ENCODE assay signal across 2 cellular contexts in the genomic region with DNA sequence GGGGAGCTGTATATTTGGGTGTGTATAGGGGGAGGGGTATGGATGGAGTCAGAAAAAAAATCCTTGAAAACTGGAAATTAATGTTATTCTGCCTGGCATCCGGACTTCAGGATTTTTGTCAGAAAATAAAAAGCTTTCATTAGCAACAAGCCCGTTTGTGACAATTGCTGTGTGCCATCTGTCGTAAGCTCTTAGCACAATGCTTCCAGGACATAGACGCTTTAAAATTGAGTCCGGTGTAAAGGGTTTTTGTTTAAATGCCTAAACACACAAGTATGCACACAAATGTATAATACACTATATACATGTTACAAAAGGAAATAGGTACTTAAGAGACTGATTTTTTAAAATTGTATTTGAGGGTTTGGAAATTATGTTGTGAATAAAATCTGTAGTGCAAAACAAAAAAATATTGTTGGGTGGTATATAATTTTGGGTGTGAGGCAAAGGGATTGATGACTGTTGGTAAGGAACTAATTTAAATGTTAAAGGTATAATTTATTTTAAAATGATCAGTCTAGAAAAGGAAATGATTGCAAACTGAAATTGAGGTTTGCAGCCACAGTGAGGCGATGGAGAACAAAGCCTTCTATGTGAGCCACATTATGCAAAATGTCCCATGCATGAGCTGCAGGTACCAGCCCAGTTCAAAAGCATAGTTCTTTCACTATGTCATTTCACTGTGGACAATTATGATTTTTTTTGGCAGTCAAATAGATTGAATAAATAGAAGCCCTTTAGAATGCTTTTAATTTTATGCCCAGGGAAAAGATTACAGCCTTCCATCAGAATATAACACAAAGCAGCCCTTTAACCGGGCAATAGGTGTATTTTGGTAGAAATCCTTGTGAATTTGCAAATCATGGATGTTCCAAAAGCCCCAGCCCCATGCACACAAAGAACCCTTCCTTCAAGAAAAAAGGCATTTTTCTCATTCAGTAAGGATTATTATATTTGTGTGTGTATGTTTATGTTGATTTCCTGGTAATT.
TF ChIP-seq lines count a peak whose summit lies in the region.

No MANE protein-coding gene starts in this region.

TF ChIP-seq in HCT116, 20 proteins besides CTCF, POLR2A, EP300 and RAD21 (continued from another document):
- TF ChIP-seq, protein P1, sequence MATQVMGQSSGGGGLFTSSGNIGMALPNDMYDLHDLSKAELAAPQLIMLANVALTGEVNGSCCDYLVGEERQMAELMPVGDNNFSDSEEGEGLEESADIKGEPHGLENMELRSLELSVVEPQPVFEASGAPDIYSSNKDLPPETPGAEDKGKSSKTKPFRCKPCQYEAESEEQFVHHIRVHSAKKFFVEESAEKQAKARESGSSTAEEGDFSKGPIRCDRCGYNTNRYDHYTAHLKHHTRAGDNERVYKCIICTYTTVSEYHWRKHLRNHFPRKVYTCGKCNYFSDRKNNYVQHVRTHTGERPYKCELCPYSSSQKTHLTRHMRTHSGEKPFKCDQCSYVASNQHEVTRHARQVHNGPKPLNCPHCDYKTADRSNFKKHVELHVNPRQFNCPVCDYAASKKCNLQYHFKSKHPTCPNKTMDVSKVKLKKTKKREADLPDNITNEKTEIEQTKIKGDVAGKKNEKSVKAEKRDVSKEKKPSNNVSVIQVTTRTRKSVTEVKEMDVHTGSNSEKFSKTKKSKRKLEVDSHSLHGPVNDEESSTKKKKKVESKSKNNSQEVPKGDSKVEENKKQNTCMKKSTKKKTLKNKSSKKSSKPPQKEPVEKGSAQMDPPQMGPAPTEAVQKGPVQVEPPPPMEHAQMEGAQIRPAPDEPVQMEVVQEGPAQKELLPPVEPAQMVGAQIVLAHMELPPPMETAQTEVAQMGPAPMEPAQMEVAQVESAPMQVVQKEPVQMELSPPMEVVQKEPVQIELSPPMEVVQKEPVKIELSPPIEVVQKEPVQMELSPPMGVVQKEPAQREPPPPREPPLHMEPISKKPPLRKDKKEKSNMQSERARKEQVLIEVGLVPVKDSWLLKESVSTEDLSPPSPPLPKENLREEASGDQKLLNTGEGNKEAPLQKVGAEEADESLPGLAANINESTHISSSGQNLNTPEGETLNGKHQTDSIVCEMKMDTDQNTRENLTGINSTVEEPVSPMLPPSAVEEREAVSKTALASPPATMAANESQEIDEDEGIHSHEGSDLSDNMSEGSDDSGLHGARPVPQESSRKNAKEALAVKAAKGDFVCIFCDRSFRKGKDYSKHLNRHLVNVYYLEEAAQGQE (IDR thresholded peaks at IDR 0.05; ENCODE audit: low read depth), result no peak
- TF ChIP-seq YY1 (IDR thresholded peaks at IDR 0.05; ENCODE audit: extremely low read depth, insufficient replicate concordance, low read depth, low read length) (no peak), EZH2 (IDR thresholded peaks at IDR 0.05) (no peak), FOSL1 (IDR thresholded peaks at IDR 0.05; ENCODE audit: low read depth) (no peak), JUND (IDR thresholded peaks at IDR 0.05) (0 out of 2 replicates have a peak, but pooled peaks have one; percentile 10), EGR1 (IDR thresholded peaks at IDR 0.05; ENCODE audit: low read depth) (0 out of 2 replicates have a peak, but pooled peaks have one; percentile 14), ZNF274 (IDR thresholded peaks at IDR 0.05; ENCODE audit: low read depth, low read length) (no peak), POLR2AphosphoS5 (IDR thresholded peaks at IDR 0.05; ENCODE audit: low read depth, low read length) (no peak), TCF7L2 (IDR thresholded peaks at IDR 0.05; ENCODE audit: borderline replicate concordance, extremely low read depth, insufficient read depth, insufficient read length) (peak; percentile 45), EZH2phosphoT487 (IDR thresholded peaks at IDR 0.05; ENCODE audit: borderline replicate concordance) (no peak), ZFX (IDR thresholded peaks at IDR 0.05) (no peak), CBX3 (IDR thresholded peaks at IDR 0.05; ENCODE audit: low read depth) (no peak; the same call in 1 of the 2 replicates)
- TF ChIP-seq, protein P2, sequence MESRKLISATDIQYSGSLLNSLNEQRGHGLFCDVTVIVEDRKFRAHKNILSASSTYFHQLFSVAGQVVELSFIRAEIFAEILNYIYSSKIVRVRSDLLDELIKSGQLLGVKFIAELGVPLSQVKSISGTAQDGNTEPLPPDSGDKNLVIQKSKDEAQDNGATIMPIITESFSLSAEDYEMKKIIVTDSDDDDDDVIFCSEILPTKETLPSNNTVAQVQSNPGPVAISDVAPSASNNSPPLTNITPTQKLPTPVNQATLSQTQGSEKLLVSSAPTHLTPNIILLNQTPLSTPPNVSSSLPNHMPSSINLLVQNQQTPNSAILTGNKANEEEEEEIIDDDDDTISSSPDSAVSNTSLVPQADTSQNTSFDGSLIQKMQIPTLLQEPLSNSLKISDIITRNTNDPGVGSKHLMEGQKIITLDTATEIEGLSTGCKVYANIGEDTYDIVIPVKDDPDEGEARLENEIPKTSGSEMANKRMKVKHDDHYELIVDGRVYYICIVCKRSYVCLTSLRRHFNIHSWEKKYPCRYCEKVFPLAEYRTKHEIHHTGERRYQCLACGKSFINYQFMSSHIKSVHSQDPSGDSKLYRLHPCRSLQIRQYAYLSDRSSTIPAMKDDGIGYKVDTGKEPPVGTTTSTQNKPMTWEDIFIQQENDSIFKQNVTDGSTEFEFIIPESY (IDR thresholded peaks at IDR 0.05; ENCODE audit: extremely low read depth, insufficient replicate concordance, low read length), result no peak
- TF ChIP-seq, protein P3, sequence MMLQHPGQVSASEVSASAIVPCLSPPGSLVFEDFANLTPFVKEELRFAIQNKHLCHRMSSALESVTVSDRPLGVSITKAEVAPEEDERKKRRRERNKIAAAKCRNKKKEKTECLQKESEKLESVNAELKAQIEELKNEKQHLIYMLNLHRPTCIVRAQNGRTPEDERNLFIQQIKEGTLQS (IDR thresholded peaks at IDR 0.05), result no peak

TF ChIP-seq in WTC11, 78 proteins besides CTCF, POLR2A, EP300 and RAD21 (continued from another document):
- TF ChIP-seq, protein P4, sequence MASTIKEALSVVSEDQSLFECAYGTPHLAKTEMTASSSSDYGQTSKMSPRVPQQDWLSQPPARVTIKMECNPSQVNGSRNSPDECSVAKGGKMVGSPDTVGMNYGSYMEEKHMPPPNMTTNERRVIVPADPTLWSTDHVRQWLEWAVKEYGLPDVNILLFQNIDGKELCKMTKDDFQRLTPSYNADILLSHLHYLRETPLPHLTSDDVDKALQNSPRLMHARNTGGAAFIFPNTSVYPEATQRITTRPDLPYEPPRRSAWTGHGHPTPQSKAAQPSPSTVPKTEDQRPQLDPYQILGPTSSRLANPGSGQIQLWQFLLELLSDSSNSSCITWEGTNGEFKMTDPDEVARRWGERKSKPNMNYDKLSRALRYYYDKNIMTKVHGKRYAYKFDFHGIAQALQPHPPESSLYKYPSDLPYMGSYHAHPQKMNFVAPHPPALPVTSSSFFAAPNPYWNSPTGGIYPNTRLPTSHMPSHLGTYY (CRISPR knock-in tag; IDR thresholded peaks at IDR 0.05), result no peak
- TF ChIP-seq, protein P5, sequence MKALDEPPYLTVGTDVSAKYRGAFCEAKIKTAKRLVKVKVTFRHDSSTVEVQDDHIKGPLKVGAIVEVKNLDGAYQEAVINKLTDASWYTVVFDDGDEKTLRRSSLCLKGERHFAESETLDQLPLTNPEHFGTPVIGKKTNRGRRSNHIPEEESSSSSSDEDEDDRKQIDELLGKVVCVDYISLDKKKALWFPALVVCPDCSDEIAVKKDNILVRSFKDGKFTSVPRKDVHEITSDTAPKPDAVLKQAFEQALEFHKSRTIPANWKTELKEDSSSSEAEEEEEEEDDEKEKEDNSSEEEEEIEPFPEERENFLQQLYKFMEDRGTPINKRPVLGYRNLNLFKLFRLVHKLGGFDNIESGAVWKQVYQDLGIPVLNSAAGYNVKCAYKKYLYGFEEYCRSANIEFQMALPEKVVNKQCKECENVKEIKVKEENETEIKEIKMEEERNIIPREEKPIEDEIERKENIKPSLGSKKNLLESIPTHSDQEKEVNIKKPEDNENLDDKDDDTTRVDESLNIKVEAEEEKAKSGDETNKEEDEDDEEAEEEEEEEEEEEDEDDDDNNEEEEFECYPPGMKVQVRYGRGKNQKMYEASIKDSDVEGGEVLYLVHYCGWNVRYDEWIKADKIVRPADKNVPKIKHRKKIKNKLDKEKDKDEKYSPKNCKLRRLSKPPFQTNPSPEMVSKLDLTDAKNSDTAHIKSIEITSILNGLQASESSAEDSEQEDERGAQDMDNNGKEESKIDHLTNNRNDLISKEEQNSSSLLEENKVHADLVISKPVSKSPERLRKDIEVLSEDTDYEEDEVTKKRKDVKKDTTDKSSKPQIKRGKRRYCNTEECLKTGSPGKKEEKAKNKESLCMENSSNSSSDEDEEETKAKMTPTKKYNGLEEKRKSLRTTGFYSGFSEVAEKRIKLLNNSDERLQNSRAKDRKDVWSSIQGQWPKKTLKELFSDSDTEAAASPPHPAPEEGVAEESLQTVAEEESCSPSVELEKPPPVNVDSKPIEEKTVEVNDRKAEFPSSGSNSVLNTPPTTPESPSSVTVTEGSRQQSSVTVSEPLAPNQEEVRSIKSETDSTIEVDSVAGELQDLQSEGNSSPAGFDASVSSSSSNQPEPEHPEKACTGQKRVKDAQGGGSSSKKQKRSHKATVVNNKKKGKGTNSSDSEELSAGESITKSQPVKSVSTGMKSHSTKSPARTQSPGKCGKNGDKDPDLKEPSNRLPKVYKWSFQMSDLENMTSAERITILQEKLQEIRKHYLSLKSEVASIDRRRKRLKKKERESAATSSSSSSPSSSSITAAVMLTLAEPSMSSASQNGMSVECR (CRISPR knock-in tag; IDR thresholded peaks at IDR 0.05; ENCODE audit: borderline replicate concordance), result no peak
- no peak for TF ChIP-seq HMGA2 (CRISPR knock-in tag; IDR thresholded peaks at IDR 0.05)
- no peak for TF ChIP-seq NR2C2 (CRISPR knock-in tag; IDR thresholded peaks at IDR 0.05)
- no peak for TF ChIP-seq MYBL2 (CRISPR knock-in tag; IDR thresholded peaks at IDR 0.05)
- TF ChIP-seq, protein P6, sequence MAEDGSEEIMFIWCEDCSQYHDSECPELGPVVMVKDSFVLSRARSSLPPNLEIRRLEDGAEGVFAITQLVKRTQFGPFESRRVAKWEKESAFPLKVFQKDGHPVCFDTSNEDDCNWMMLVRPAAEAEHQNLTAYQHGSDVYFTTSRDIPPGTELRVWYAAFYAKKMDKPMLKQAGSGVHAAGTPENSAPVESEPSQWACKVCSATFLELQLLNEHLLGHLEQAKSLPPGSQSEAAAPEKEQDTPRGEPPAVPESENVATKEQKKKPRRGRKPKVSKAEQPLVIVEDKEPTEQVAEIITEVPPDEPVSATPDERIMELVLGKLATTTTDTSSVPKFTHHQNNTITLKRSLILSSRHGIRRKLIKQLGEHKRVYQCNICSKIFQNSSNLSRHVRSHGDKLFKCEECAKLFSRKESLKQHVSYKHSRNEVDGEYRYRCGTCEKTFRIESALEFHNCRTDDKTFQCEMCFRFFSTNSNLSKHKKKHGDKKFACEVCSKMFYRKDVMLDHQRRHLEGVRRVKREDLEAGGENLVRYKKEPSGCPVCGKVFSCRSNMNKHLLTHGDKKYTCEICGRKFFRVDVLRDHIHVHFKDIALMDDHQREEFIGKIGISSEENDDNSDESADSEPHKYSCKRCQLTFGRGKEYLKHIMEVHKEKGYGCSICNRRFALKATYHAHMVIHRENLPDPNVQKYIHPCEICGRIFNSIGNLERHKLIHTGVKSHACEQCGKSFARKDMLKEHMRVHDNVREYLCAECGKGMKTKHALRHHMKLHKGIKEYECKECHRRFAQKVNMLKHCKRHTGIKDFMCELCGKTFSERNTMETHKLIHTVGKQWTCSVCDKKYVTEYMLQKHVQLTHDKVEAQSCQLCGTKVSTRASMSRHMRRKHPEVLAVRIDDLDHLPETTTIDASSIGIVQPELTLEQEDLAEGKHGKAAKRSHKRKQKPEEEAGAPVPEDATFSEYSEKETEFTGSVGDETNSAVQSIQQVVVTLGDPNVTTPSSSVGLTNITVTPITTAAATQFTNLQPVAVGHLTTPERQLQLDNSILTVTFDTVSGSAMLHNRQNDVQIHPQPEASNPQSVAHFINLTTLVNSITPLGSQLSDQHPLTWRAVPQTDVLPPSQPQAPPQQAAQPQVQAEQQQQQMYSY (CRISPR knock-in tag; IDR thresholded peaks at IDR 0.05), result no peak
- TF ChIP-seq, protein P7, sequence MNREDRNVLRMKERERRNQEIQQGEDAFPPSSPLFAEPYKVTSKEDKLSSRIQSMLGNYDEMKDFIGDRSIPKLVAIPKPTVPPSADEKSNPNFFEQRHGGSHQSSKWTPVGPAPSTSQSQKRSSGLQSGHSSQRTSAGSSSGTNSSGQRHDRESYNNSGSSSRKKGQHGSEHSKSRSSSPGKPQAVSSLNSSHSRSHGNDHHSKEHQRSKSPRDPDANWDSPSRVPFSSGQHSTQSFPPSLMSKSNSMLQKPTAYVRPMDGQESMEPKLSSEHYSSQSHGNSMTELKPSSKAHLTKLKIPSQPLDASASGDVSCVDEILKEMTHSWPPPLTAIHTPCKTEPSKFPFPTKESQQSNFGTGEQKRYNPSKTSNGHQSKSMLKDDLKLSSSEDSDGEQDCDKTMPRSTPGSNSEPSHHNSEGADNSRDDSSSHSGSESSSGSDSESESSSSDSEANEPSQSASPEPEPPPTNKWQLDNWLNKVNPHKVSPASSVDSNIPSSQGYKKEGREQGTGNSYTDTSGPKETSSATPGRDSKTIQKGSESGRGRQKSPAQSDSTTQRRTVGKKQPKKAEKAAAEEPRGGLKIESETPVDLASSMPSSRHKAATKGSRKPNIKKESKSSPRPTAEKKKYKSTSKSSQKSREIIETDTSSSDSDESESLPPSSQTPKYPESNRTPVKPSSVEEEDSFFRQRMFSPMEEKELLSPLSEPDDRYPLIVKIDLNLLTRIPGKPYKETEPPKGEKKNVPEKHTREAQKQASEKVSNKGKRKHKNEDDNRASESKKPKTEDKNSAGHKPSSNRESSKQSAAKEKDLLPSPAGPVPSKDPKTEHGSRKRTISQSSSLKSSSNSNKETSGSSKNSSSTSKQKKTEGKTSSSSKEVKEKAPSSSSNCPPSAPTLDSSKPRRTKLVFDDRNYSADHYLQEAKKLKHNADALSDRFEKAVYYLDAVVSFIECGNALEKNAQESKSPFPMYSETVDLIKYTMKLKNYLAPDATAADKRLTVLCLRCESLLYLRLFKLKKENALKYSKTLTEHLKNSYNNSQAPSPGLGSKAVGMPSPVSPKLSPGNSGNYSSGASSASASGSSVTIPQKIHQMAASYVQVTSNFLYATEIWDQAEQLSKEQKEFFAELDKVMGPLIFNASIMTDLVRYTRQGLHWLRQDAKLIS (CRISPR knock-in tag; IDR thresholded peaks at IDR 0.05; ENCODE audit: borderline replicate concordance), result no peak
- no peak for TF ChIP-seq ELF4 (CRISPR knock-in tag; IDR thresholded peaks at IDR 0.05; ENCODE audit: low read depth)
